In the genomic region with DNA sequence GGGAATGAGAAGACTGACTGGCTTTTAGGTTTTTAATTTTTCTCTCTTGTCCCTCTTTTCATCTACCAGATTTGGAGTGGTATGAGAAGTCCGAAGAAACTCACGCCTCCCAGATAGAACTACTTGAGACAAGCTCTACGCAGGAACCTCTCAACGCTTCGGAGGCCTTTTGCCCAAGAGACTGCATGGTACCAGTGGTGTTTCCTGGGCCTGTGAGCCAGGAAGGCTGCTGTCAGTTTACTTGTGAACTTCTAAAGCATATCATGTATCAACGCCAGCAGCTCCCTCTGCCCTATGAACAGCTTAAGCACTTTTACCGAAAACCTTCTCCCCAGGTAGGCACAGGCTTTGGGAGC, we compare ENCODE assay signal across 8 cellular contexts.
DNase-seq lines count a peak whose midpoint lies in the region; ATAC-seq and TF ChIP-seq lines count a peak whose summit lies in the region.

No MANE protein-coding gene starts in this region.

- H3K27ac ChIP-seq in coronary artery, result peak overlapping the region; percentile 55 to 93

- no peaks in the 10 kb centered on the region for H3K9me3 ChIP-seq in mucosa of stomach (ENCODE audit: control insufficient read depth, low read length)

- H3K36me3 ChIP-seq in mucosa of stomach (ENCODE audit: control insufficient read depth, insufficient read depth, low read length), result peaks cover 10% of the 10 kb centered on the region

- ATAC-seq in HG02852 (IDR thresholded peaks at IDR 0.05; ENCODE audit: unreplicated experiment), result no peak
- no peak for ATAC-seq in HG03571 (IDR thresholded peaks at IDR 0.05; ENCODE audit: unreplicated experiment)

- H3K27me3 ChIP-seq in mucosa of stomach (ENCODE audit: control insufficient read depth, insufficient read depth, low read length), result no peaks in the 10 kb centered on the region

- TF ChIP-seq CTCF in coronary artery (IDR thresholded peaks at IDR 0.05), result no peak

- H3K4me3 ChIP-seq in coronary artery (peak overlapping the region; percentile 96), mucosa of stomach (ENCODE audit: low read length) (peak overlapping the region; percentile 81)

- H3K9ac ChIP-seq in mucosa of stomach (ENCODE audit: low read length), result peak overlapping the region; percentile 92

- DNase-seq in NCI-H2029 (lab: John Stamatoyannopoulos, UW) (peak; percentile 1), NCI-H2029 treated with DMSO at 0.1 percent for 48 hours (lab: John Stamatoyannopoulos, UW) (no peak), OCI-M1 (lab: John Stamatoyannopoulos, UW) (peak; percentile 47), coronary artery (ENCODE audit: low spot score) (no peak), NCI-H2227 treated with DMSO at 0.1 percent for 48 hours (lab: John Stamatoyannopoulos, UW) (no peak)

- H3K4me1 ChIP-seq in mucosa of stomach (ENCODE audit: control insufficient read depth, insufficient read depth, low read length), result peaks cover 32% of the 10 kb centered on the region

Comparison
In these comparisons a context has a peak if more than half of its experiments do, and no peak if none do; other contexts are left out.
1. DNase-seq: peak in NCI-H2029 (single experiment) and OCI-M1 (single experiment); none in NCI-H2029 treated with DMSO at 0.1 percent for 48 hours (single experiment), coronary artery (single experiment) and NCI-H2227 treated with DMSO at 0.1 percent for 48 hours (single experiment).